ENCODE assay signal across 7 cellular contexts in genomic region chr6:165052561-165053500, GRCh38.
"Had no signal": no experiment of that assay in that cellular context is flagged by ENCODE, and none has a peak within 500 bp of the region (broad histone marks: within the 10 kb centered on the region; RNA-seq: fewer than 3 reads in every experiment).

No MANE protein-coding gene starts in this region.

- H3K4me3 ChIP-seq: GM23248, K562 had no signal

- DNase-seq: GM23248, GOT3, H9, HCEC 1CT, IMR-90, KG1 had no signal

- ATAC-seq: K562 had no signal

- H2AFZ ChIP-seq: GM23248 had no signal

- H3K27ac ChIP-seq: GM23248 had no signal
